Comparison of ENCODE assay signal across 27 cellular contexts in the genomic region with DNA sequence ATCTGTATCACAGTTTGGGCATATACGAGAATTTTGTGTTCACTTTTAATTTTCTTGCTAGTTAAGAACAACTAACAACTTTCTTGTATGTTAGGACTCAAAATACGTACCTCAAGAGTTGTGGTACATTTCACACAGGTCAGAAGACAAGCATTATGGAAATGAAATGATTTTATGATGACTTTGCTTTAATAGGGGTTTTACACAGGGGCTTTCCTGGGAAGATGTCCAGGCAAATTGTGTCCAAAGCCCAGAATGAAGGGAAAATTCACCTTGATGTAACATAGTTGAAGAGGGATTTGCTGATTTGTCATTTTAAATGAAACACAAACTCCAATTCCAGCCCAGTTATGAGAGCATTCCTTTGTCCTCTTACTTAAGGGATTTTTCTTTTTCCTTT.
"Had no signal": no experiment of that assay in that cellular context is flagged by ENCODE, and none has a peak within 500 bp of the region (broad histone marks: within the 10 kb centered on the region; RNA-seq: fewer than 3 reads in every experiment).

No MANE protein-coding gene starts in this region.

- H3K4me2 ChIP-seq: neural progenitor cell had no signal

- H3K36me3 ChIP-seq: breast epithelium, esophagus squamous epithelium, left ventricle myocardium inferior, neural progenitor cell, right atrium auricular region, spleen, suprapubic skin, tibial artery had no signal

- H3K79me2 ChIP-seq: parathyroid adenoma had no signal

- DNase-seq: activated CD4-positive, alpha-beta memory T cell treated with anti-CD3 and anti-CD28 coated beads for 36 hours; activated CD4-positive, alpha-beta T cell treated with anti-CD3 and anti-CD28 coated beads for 48 hours; activated CD8-positive, alpha-beta memory T cell treated with anti-CD3 and anti-CD28 coated beads, Interleukin-2, amount 50 U/mL, for 48 hours; activated gamma-delta T cell; activated naive CD8-positive, alpha-beta T cell treated with anti-CD3 and anti-CD28 coated beads, Interleukin-2, amount 50 U/mL, for 24 hours; activated T-cell treated with anti-CD3 and anti-CD28 coated beads, Interleukin-2, amount 50 U/mL, for 24 hours; esophagus squamous epithelium; left ventricle myocardium inferior; naive thymus-derived CD4-positive, alpha-beta T cell; occipital lobe; psoas muscle; spleen; stimulated activated naive CD4-positive, alpha-beta T cell; SW 1271; T-helper 9 cell; tibial artery had no signal

- H3K4me1 ChIP-seq: breast epithelium, esophagus squamous epithelium, parathyroid adenoma, psoas muscle, tibial artery had no signal

- ATAC-seq: activated CD4-positive, CD25-positive, alpha-beta regulatory T cell treated with anti-CD3 and anti-CD28 coated beads, Interleukin-2, amount 50 U/mL, for 24 hours; activated naive CD8-positive, alpha-beta T cell treated with anti-CD3 and anti-CD28 coated beads, Interleukin-2, amount 50 U/mL, for 24 hours; naive thymus-derived CD4-positive, alpha-beta T cell; psoas muscle had no signal

- H3K9me3 Mint-ChIP-seq: activated CD4-positive, alpha-beta memory T cell treated with anti-CD3 and anti-CD28 coated beads for 36 hours; activated naive CD4-positive, alpha-beta T cell treated with anti-CD3 and anti-CD28 coated beads, Interleukin-2, amount 50 U/mL, for 24 hours; activated naive CD8-positive, alpha-beta T cell treated with anti-CD3 and anti-CD28 coated beads, Interleukin-2, amount 50 U/mL, for 24 hours; activated T-cell treated with anti-CD3 and anti-CD28 coated beads, Interleukin-2, amount 50 U/mL, for 24 hours; central memory CD8-positive, alpha-beta T cell; dendritic cell treated with granulocyte-macrophage colony-stimulating factor and Interleukin-4, amounts not matched to agents 40 ng/mL and 50 ng/mL, for 4 days; neural progenitor cell; T-helper 1 cell treated with Interleukin-12 subunit alpha and Interleukin-12 subunit beta and Interleukin-4 antibody, amounts not matched to agents 30 μg/mL and 1 μg/mL, for 36 hours had no signal

- H2AFZ ChIP-seq: neural progenitor cell, parathyroid adenoma had no signal

- H3K9ac ChIP-seq: neural progenitor cell, parathyroid adenoma had no signal

- H3K4me3 ChIP-seq: breast epithelium, esophagus squamous epithelium, left ventricle myocardium inferior, neural progenitor cell, right atrium auricular region, spleen, suprapubic skin, tibial artery had no signal

- H3K36me3 Mint-ChIP-seq: activated CD4-positive, alpha-beta memory T cell treated with anti-CD3 and anti-CD28 coated beads for 36 hours; mesothelial cell of epicardium; neural progenitor cell had no signal

- H3K27ac ChIP-seq: breast epithelium, esophagus squamous epithelium, left ventricle myocardium inferior, neural progenitor cell, parathyroid adenoma, psoas muscle, right atrium auricular region, spleen, suprapubic skin, tibial artery had no signal

- H3K27me3 Mint-ChIP-seq: activated CD4-positive, alpha-beta memory T cell treated with anti-CD3 and anti-CD28 coated beads for 36 hours; activated naive CD4-positive, alpha-beta T cell treated with anti-CD3 and anti-CD28 coated beads, Interleukin-2, amount 50 U/mL, for 24 hours; activated naive CD8-positive, alpha-beta T cell treated with anti-CD3 and anti-CD28 coated beads, Interleukin-2, amount 50 U/mL, for 24 hours; activated T-cell treated with anti-CD3 and anti-CD28 coated beads, Interleukin-2, amount 50 U/mL, for 24 hours; central memory CD8-positive, alpha-beta T cell; dendritic cell treated with granulocyte-macrophage colony-stimulating factor and Interleukin-4, amounts not matched to agents 40 ng/mL and 50 ng/mL, for 4 days had no signal

- H3K4me3 Mint-ChIP-seq: activated CD4-positive, alpha-beta memory T cell treated with anti-CD3 and anti-CD28 coated beads for 36 hours; activated naive CD4-positive, alpha-beta T cell treated with anti-CD3 and anti-CD28 coated beads, Interleukin-2, amount 50 U/mL, for 24 hours; activated naive CD8-positive, alpha-beta T cell treated with anti-CD3 and anti-CD28 coated beads, Interleukin-2, amount 50 U/mL, for 24 hours; activated T-cell treated with anti-CD3 and anti-CD28 coated beads, Interleukin-2, amount 50 U/mL, for 24 hours; central memory CD8-positive, alpha-beta T cell; dendritic cell treated with granulocyte-macrophage colony-stimulating factor and Interleukin-4, amounts not matched to agents 40 ng/mL and 50 ng/mL, for 4 days; mesothelial cell of epicardium; naive thymus-derived CD4-positive, alpha-beta T cell; neural progenitor cell; T-helper 1 cell treated with Interleukin-12 subunit alpha and Interleukin-12 subunit beta and Interleukin-4 antibody, amounts not matched to agents 30 μg/mL and 1 μg/mL, for 36 hours had no signal

- H3K27me3 ChIP-seq: breast epithelium, esophagus squamous epithelium, neural progenitor cell, right atrium auricular region, spleen, suprapubic skin, tibial artery had no signal

- H3K27ac Mint-ChIP-seq: activated CD4-positive, alpha-beta memory T cell treated with anti-CD3 and anti-CD28 coated beads for 36 hours; activated naive CD4-positive, alpha-beta T cell treated with anti-CD3 and anti-CD28 coated beads, Interleukin-2, amount 50 U/mL, for 24 hours; activated naive CD8-positive, alpha-beta T cell treated with anti-CD3 and anti-CD28 coated beads, Interleukin-2, amount 50 U/mL, for 24 hours; activated T-cell treated with anti-CD3 and anti-CD28 coated beads, Interleukin-2, amount 50 U/mL, for 24 hours; dendritic cell treated with granulocyte-macrophage colony-stimulating factor and Interleukin-4, amounts not matched to agents 40 ng/mL and 50 ng/mL, for 4 days; mesothelial cell of epicardium; neural progenitor cell; T-helper 1 cell treated with Interleukin-12 subunit alpha and Interleukin-12 subunit beta and Interleukin-4 antibody, amounts not matched to agents 30 μg/mL and 1 μg/mL, for 36 hours had no signal

- H3K9me3 ChIP-seq: breast epithelium, esophagus squamous epithelium, left ventricle myocardium inferior, psoas muscle, right atrium auricular region, spleen, suprapubic skin, tibial artery had no signal
